Comparison of ENCODE assay signal across 38 cellular contexts in genomic region chr4:152180369-152180768, GRCh38.
"Had no signal": no experiment of that assay in that cellular context is flagged by ENCODE, and none has a peak within 500 bp of the region (broad histone marks: within the 10 kb centered on the region; RNA-seq: fewer than 3 reads in every experiment).

No MANE protein-coding gene starts in this region.

- H3K9me3 ChIP-seq: ascending aorta had no signal

- H3K27ac ChIP-seq: ascending aorta, cardiac muscle cell, VCaP had no signal

- H3K9me3 Mint-ChIP-seq: activated B cell treated with CpG ODN at 0.5 μM for 24 hours; activated CD4-positive, alpha-beta memory T cell treated with anti-CD3 and anti-CD28 coated beads for 36 hours; activated naive CD4-positive, alpha-beta T cell treated with anti-CD3 and anti-CD28 coated beads, Interleukin-2, amount 50 U/mL, for 24 hours; activated naive CD8-positive, alpha-beta T cell treated with anti-CD3 and anti-CD28 coated beads, Interleukin-2, amount 50 U/mL, for 24 hours; activated T-cell treated with anti-CD3 and anti-CD28 coated beads, Interleukin-2, amount 50 U/mL, for 4 hours; activated T-cell treated with anti-CD3 and anti-CD28 coated beads, Interleukin-2, amount 50 U/mL, for 72 hours; activated T-helper 2 cell treated with anti-CD3 and anti-CD28 coated beads, Interferon-gamma antibody, Interleukin-2, Interleukin-4, amounts not matched to agents 10 μg/mL and 5 μg/mL and 100 μg/mL, durations not matched to agents 14 hours and 24 hours and 36 hours; central memory CD8-positive, alpha-beta T cell had no signal

- ATAC-seq: activated CD8-positive, alpha-beta T cell treated with anti-CD3 and anti-CD28 coated beads for 36 hours; activated naive CD8-positive, alpha-beta T cell treated with anti-CD3 and anti-CD28 coated beads, Interleukin-2, amount 50 U/mL, for 24 hours; activated T-cell treated with anti-CD3 and anti-CD28 coated beads, Interleukin-2, amount 50 U/mL, for 4 hours; activated T-cell treated with anti-CD3 and anti-CD28 coated beads, Interleukin-2, amount 50 U/mL, for 72 hours; T-helper 17 cell had no signal

- H3K4me1 ChIP-seq: ascending aorta had no signal

- FAIRE-seq: bronchial epithelial cell, colon, TTC549 had no signal

- H3K27me3 ChIP-seq: ascending aorta, cardiac muscle cell had no signal

- H3K4me1 Mint-ChIP-seq: activated B cell treated with CpG ODN at 0.5 μM for 24 hours; activated naive CD8-positive, alpha-beta T cell treated with anti-CD3 and anti-CD28 coated beads, Interleukin-2, amount 10 ng/mL, durations not matched to agents 7 days and 5 days; central memory CD8-positive, alpha-beta T cell had no signal

- H3K4me3 Mint-ChIP-seq: activated B cell treated with CpG ODN at 0.5 μM for 24 hours; activated CD4-positive, alpha-beta memory T cell treated with anti-CD3 and anti-CD28 coated beads for 36 hours; activated CD4-positive, alpha-beta T cell treated with anti-CD3 and anti-CD28 coated beads, Interleukin-2, amount 10 ng/mL, durations not matched to agents 24 days and 14 days; activated CD8-positive, alpha-beta T cell treated with anti-CD3 and anti-CD28 coated beads for 36 hours; activated naive CD4-positive, alpha-beta T cell treated with anti-CD3 and anti-CD28 coated beads, Interleukin-2, amount 10 ng/mL, durations not matched to agents 7 days and 5 days; activated naive CD4-positive, alpha-beta T cell treated with anti-CD3 and anti-CD28 coated beads, Interleukin-2, amount 50 U/mL, for 24 hours; activated naive CD8-positive, alpha-beta T cell; activated naive CD8-positive, alpha-beta T cell treated with anti-CD3 and anti-CD28 coated beads, Interleukin-2, amount 10 ng/mL, durations not matched to agents 7 days and 5 days; activated naive CD8-positive, alpha-beta T cell treated with anti-CD3 and anti-CD28 coated beads, Interleukin-2, amount 50 U/mL, for 24 hours; activated T-cell treated with anti-CD3 and anti-CD28 coated beads, Interleukin-2, amount 50 U/mL, for 4 hours; activated T-cell treated with anti-CD3 and anti-CD28 coated beads, Interleukin-2, amount 50 U/mL, for 72 hours; activated T-helper 1 cell treated with anti-CD3 and anti-CD28 coated beads, Interleukin-12 subunit alpha, Interleukin-12 subunit beta, Interleukin-2, Interleukin-4 antibody, amounts not matched to agents 30 ng/mL and 10 ng/mL and 1 ng/mL, durations not matched to agents 14 hours and 24 hours and 36 hours; brain; central memory CD8-positive, alpha-beta T cell; T-helper 17 cell; T-helper 2 cell treated with Interferon-gamma antibody and Interleukin-4, amounts not matched to agents 5 μg/mL and 100 μg/mL, for 36 hours had no signal

- H3K27me3 Mint-ChIP-seq: activated CD4-positive, alpha-beta memory T cell treated with anti-CD3 and anti-CD28 coated beads for 36 hours; activated CD4-positive, alpha-beta T cell treated with anti-CD3 and anti-CD28 coated beads, Interleukin-2, amount 10 ng/mL, durations not matched to agents 24 days and 14 days; activated CD8-positive, alpha-beta T cell treated with anti-CD3 and anti-CD28 coated beads for 36 hours; activated naive CD4-positive, alpha-beta T cell treated with anti-CD3 and anti-CD28 coated beads, Interleukin-2, amount 50 U/mL, for 24 hours; activated naive CD8-positive, alpha-beta T cell; activated naive CD8-positive, alpha-beta T cell treated with anti-CD3 and anti-CD28 coated beads, Interleukin-2, amount 50 U/mL, for 24 hours; central memory CD8-positive, alpha-beta T cell; T-helper 17 cell had no signal

- H3K36me3 Mint-ChIP-seq: activated CD4-positive, alpha-beta memory T cell treated with anti-CD3 and anti-CD28 coated beads for 36 hours; activated naive CD4-positive, alpha-beta T cell treated with anti-CD3 and anti-CD28 coated beads, Interleukin-2, amount 50 U/mL, for 24 hours; activated naive CD8-positive, alpha-beta T cell; activated naive CD8-positive, alpha-beta T cell treated with anti-CD3 and anti-CD28 coated beads, Interleukin-2, amount 10 ng/mL, durations not matched to agents 7 days and 5 days; brain had no signal

- H3K36me3 ChIP-seq: ascending aorta, cardiac muscle cell had no signal

- H3K27ac Mint-ChIP-seq: activated B cell treated with CpG ODN at 0.5 μM for 24 hours; activated CD4-positive, alpha-beta memory T cell treated with anti-CD3 and anti-CD28 coated beads for 36 hours; activated CD4-positive, alpha-beta T cell treated with anti-CD3 and anti-CD28 coated beads, Interleukin-2, amount 10 ng/mL, durations not matched to agents 24 days and 14 days; activated CD8-positive, alpha-beta T cell treated with anti-CD3 and anti-CD28 coated beads for 36 hours; activated naive CD4-positive, alpha-beta T cell treated with anti-CD3 and anti-CD28 coated beads, Interleukin-2, amount 10 ng/mL, durations not matched to agents 7 days and 5 days; activated naive CD4-positive, alpha-beta T cell treated with anti-CD3 and anti-CD28 coated beads, Interleukin-2, amount 50 U/mL, for 24 hours; activated naive CD8-positive, alpha-beta T cell; activated naive CD8-positive, alpha-beta T cell treated with anti-CD3 and anti-CD28 coated beads, Interleukin-2, amount 10 ng/mL, durations not matched to agents 7 days and 5 days; activated naive CD8-positive, alpha-beta T cell treated with anti-CD3 and anti-CD28 coated beads, Interleukin-2, amount 50 U/mL, for 24 hours; activated T-cell treated with anti-CD3 and anti-CD28 coated beads, Interleukin-2, amount 50 U/mL, for 72 hours; activated T-helper 1 cell treated with anti-CD3 and anti-CD28 coated beads, Interleukin-12 subunit alpha, Interleukin-12 subunit beta, Interleukin-2, Interleukin-4 antibody, amounts not matched to agents 30 ng/mL and 10 ng/mL and 1 ng/mL, durations not matched to agents 14 hours and 24 hours and 36 hours; activated T-helper 2 cell treated with anti-CD3 and anti-CD28 coated beads, Interferon-gamma antibody, Interleukin-2, Interleukin-4, amounts not matched to agents 10 μg/mL and 5 μg/mL and 100 μg/mL, durations not matched to agents 14 hours and 24 hours and 36 hours; brain; T-helper 17 cell; T-helper 2 cell treated with Interferon-gamma antibody and Interleukin-4, amounts not matched to agents 5 μg/mL and 100 μg/mL, for 36 hours had no signal

- DNase-seq: activated B cell treated with CpG ODN at 0.5 μM for 24 hours; activated CD4-positive, alpha-beta memory T cell treated with anti-CD3 and anti-CD28 coated beads for 36 hours; activated CD4-positive, alpha-beta T cell treated with anti-CD3 and anti-CD28 coated beads for 4 hours; activated CD4-positive, alpha-beta T cell treated with anti-CD3 and anti-CD28 coated beads, Interleukin-2, amount 10 ng/mL, durations not matched to agents 24 days and 14 days; activated CD4-positive, alpha-beta T cell treated with anti-CD3 and anti-CD28 coated beads, Interleukin-2, amount 50 U/mL, for 1 hour; activated CD4-positive, alpha-beta T cell treated with anti-CD3 and anti-CD28 coated beads, Interleukin-2, amount 50 U/mL, for 4 hours; activated CD4-positive, CD25-positive, alpha-beta regulatory T cell treated with anti-CD3 and anti-CD28 coated beads, Interleukin-2, amount 50 U/mL, for 72 hours; activated CD8-positive, alpha-beta memory T cell treated with anti-CD3 and anti-CD28 coated beads, Interleukin-2, amount 50 U/mL, for 4 hours; activated CD8-positive, alpha-beta T cell treated with anti-CD3 and anti-CD28 coated beads for 36 hours; activated effector memory CD4-positive, alpha-beta T cell treated with Interleukin-2 at 50 U/mL for 16 hours; activated gamma-delta T cell; activated naive CD4-positive, alpha-beta T cell treated with anti-CD3 and anti-CD28 coated beads, Interleukin-2, amount 10 ng/mL, durations not matched to agents 7 days and 5 days; activated naive CD4-positive, alpha-beta T cell treated with Interleukin-2 at 50 U/mL for 16 hours; activated naive CD8-positive, alpha-beta T cell treated with anti-CD3 and anti-CD28 coated beads, Interleukin-2, amount 10 ng/mL, durations not matched to agents 7 days and 5 days; activated naive CD8-positive, alpha-beta T cell treated with anti-CD3 and anti-CD28 coated beads, Interleukin-2, amount 50 U/mL, for 24 hours; activated T-cell treated with anti-CD3 and anti-CD28 coated beads for 4 hours; activated T-cell treated with anti-CD3 and anti-CD28 coated beads, Interleukin-2, amount 50 U/mL, for 1 hour; activated T-cell treated with anti-CD3 and anti-CD28 coated beads, Interleukin-2, amount 50 U/mL, for 4 hours; activated T-cell treated with anti-CD3 and anti-CD28 coated beads, Interleukin-2, amount 50 U/mL, for 72 hours; amygdala; anterior cingulate cortex; caudate nucleus; cerebellar nuclear complex; T-helper 17 cell; T-helper 9 cell had no signal

- H3K4me3 ChIP-seq: ascending aorta, cardiac muscle cell had no signal
